Comparison of ENCODE assay signal across 30 cellular contexts in the genomic region with DNA sequence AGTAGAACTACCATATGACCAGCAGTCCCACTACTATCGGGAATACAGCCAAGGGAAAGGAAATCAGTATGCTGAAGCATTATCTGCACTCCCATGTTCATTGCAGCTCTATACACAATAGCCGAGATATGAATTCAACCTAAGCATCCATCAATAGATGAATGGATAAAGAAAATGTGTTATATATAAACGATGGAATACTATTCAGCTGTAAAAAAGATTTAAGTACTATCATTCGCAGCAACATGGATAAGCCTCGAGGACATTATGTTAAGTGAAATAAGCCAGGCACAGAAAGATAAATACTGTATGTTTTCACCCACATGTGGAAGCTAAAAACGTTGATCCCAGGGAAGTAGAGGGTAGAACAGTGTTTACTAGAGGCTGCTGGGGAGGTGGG.
"Had no signal": no experiment of that assay in that cellular context is flagged by ENCODE, and none has a peak within 500 bp of the region (broad histone marks: within the 10 kb centered on the region; RNA-seq: fewer than 3 reads in every experiment).

No MANE protein-coding gene starts in this region.

- H3K36me3 ChIP-seq: ovary, right lobe of liver, upper lobe of right lung, uterus had no signal

- FAIRE-seq: small intestine had no signal

- H3K4me3 ChIP-seq: ovary, psoas muscle, right lobe of liver, sigmoid colon, stomach, suprapubic skin, testis, tibial artery, transverse colon, upper lobe of right lung, uterus had no signal

- ATAC-seq: naive thymus-derived CD8-positive, alpha-beta T cell; natural killer cell treated with Interleukin-12 subunit alpha and Interleukin-12 subunit beta and Interleukin-15 and Interleukin-18, amount 100 ng/mL, for 72 hours; psoas muscle; right cardiac atrium; right lobe of liver; stimulated activated effector memory CD8-positive, alpha-beta T cell treated with anti-CD3 and anti-CD28 coated beads, Interleukin-12 subunit alpha, Interleukin-12 subunit beta, amount 100 ng/mL, for 72 hours; stimulated activated naive B cell treated with anti-CD40 and anti-IgM and Interleukin-4, amounts not matched to agents 10 μg/mL and 1 μg/mL and 100 μg/mL, for 72 hours; upper lobe of right lung had no signal

- H3K9ac ChIP-seq: parathyroid adenoma had no signal

- H3K4me3 Mint-ChIP-seq: naive thymus-derived CD8-positive, alpha-beta T cell; natural killer cell treated with Interleukin-12 subunit alpha and Interleukin-12 subunit beta and Interleukin-15 and Interleukin-18, amount 100 ng/mL, for 72 hours; nephron progenitor cell; neural crest cell; stimulated activated effector memory CD8-positive, alpha-beta T cell treated with anti-CD3 and anti-CD28 coated beads, Interleukin-12 subunit alpha, Interleukin-12 subunit beta, amount 100 ng/mL, for 72 hours; stimulated activated naive B cell treated with anti-CD40 and anti-IgM and Interleukin-4, amounts not matched to agents 10 μg/mL and 1 μg/mL and 100 μg/mL, for 72 hours; stimulated activated naive CD8-positive, alpha-beta T cell treated with anti-CD3 and anti-CD28 coated beads, Interleukin-15, Interleukin-2, amounts not matched to agents 100 ng/mL and 50 ng/mL, for 24 hours; type B pancreatic cell had no signal

- H3K4me1 ChIP-seq: right lobe of liver, uterus had no signal

- H2AFZ ChIP-seq: parathyroid adenoma had no signal

- DNase-seq: naive thymus-derived CD8-positive, alpha-beta T cell; nephron progenitor cell; occipital lobe; ovary; posterior cingulate gyrus; psoas muscle; right cardiac atrium; right lobe of liver; sigmoid colon; small intestine; stimulated activated CD4-positive, alpha-beta T cell treated with anti-CD3 and anti-CD28 coated beads, Interleukin-15, amount 100 ng/mL, for 24 hours; stimulated activated CD4-positive, alpha-beta T cell treated with anti-CD3 and anti-CD28 coated beads, Interleukin-2, amount 100 ng/mL, for 24 hours; stimulated activated CD4-positive, alpha-beta T cell treated with anti-CD3 and anti-CD28 coated beads, Interleukin-2, amount 100 ng/mL, for 48 hours; stimulated activated CD4-positive, alpha-beta T cell treated with anti-CD3 and anti-CD28 coated beads, Interleukin-4, amount 100 ng/mL, for 24 hours; stimulated activated naive B cell treated with anti-CD40 and anti-IgM and Interleukin-4, amounts not matched to agents 10 μg/mL and 1 μg/mL and 100 μg/mL, for 72 hours; stimulated activated naive CD4-positive, alpha-beta T cell treated with Interleukin-2 at 50 U/mL for 16 hours; stomach; testis; tibial artery; transverse colon; upper lobe of right lung; uterus had no signal

- H3K27ac ChIP-seq: ovary, parathyroid adenoma, psoas muscle, right lobe of liver, sigmoid colon, stomach, suprapubic skin, testis, tibial artery, transverse colon, upper lobe of right lung, uterus had no signal

- H3K27me3 ChIP-seq: ovary, right lobe of liver, sigmoid colon, stomach, suprapubic skin, testis, tibial artery, transverse colon, upper lobe of right lung, uterus had no signal

- H3K9me3 Mint-ChIP-seq: natural killer cell treated with Interleukin-12 subunit alpha and Interleukin-12 subunit beta and Interleukin-15 and Interleukin-18, amount 100 ng/mL, for 72 hours; neural crest cell; stimulated activated effector memory CD8-positive, alpha-beta T cell treated with anti-CD3 and anti-CD28 coated beads, Interleukin-12 subunit alpha, Interleukin-12 subunit beta, amount 100 ng/mL, for 72 hours; stimulated activated naive CD8-positive, alpha-beta T cell treated with anti-CD3 and anti-CD28 coated beads, Interleukin-15, Interleukin-2, amounts not matched to agents 100 ng/mL and 50 ng/mL, for 24 hours; type B pancreatic cell had no signal

- H3K27me3 Mint-ChIP-seq: naive thymus-derived CD8-positive, alpha-beta T cell; natural killer cell treated with Interleukin-12 subunit alpha and Interleukin-12 subunit beta and Interleukin-15 and Interleukin-18, amount 100 ng/mL, for 72 hours; progenitor cell of endocrine pancreas; stimulated activated naive B cell treated with anti-CD40 and anti-IgM and Interleukin-4, amounts not matched to agents 10 μg/mL and 1 μg/mL and 100 μg/mL, for 72 hours; stimulated activated naive CD8-positive, alpha-beta T cell treated with anti-CD3 and anti-CD28 coated beads, Interleukin-15, Interleukin-2, amounts not matched to agents 100 ng/mL and 50 ng/mL, for 24 hours; type B pancreatic cell had no signal

- H3K27ac Mint-ChIP-seq: natural killer cell treated with Interleukin-12 subunit alpha and Interleukin-12 subunit beta and Interleukin-15 and Interleukin-18, amount 100 ng/mL, for 72 hours; nephron progenitor cell; progenitor cell of endocrine pancreas; stimulated activated effector memory CD8-positive, alpha-beta T cell treated with anti-CD3 and anti-CD28 coated beads, Interleukin-12 subunit alpha, Interleukin-12 subunit beta, amount 100 ng/mL, for 72 hours; stimulated activated naive B cell treated with anti-CD40 and anti-IgM and Interleukin-4, amounts not matched to agents 10 μg/mL and 1 μg/mL and 100 μg/mL, for 72 hours; stimulated activated naive CD8-positive, alpha-beta T cell treated with anti-CD3 and anti-CD28 coated beads, Interleukin-15, Interleukin-2, amounts not matched to agents 100 ng/mL and 50 ng/mL, for 24 hours; type B pancreatic cell had no signal

- H3K9me3 ChIP-seq: ovary, psoas muscle, right lobe of liver, sigmoid colon, stomach, suprapubic skin, testis, tibial artery, transverse colon, upper lobe of right lung, uterus had no signal
